ENCODE assay signal across 8 cellular contexts in genomic region chr2:106582431-106583143, GRCh38.
A peak's percentile ranks its signal among the peaks of the same experiment; 100 is the strongest.
DNase-seq lines count a peak whose midpoint lies in the region; ATAC-seq, FAIRE-seq and TF ChIP-seq lines count a peak whose summit lies in the region.

No MANE protein-coding gene starts in this region.

- peak; percentile 90 for TF ChIP-seq CTCF in CD14-positive monocyte (IDR thresholded peaks at IDR 0.05)

- intact Hi-C loops in CD14-positive monocyte (cut with micrococcal nuclease): loop anchor here (5.0 to 10.0 kb wide), 2 partner anchors 475 to 1208 kb away; no protein-coding TSS in a partner anchor

- peaks cover 15 to 36% (median 29%) of the 10 kb centered on the region in 3 donors for H3K27me3 Mint-ChIP-seq in CD14-positive monocyte (ENCODE audit: low read depth in 3 of 3)

- H3K9me3 Mint-ChIP-seq in CD14-positive monocyte: peaks cover 0 to 11% (median 5%) of the 10 kb centered on the region in 7 donors

- peak overlapping the region in 3 of 7 donors; percentile 36 to 78 (median 37) for H3K27ac Mint-ChIP-seq in CD14-positive monocyte

- peak; percentile 59 for ATAC-seq in GM19328 (IDR thresholded peaks at IDR 0.05; ENCODE audit: unreplicated experiment)
- peak; percentile 51 for ATAC-seq in HG03469 (IDR thresholded peaks at IDR 0.05; ENCODE audit: unreplicated experiment)

- DNase-seq in CD14-positive monocyte (ENCODE audit: low spot score) (peak; percentile 55), NCI-H774 (lab: John Stamatoyannopoulos, UW) (peak; percentile 76), middle frontal gyrus (ENCODE audit: extremely low spot score, low spot score) (peak; percentile 75)
- DNase-seq in activated CD8-positive, alpha-beta memory T cell treated with anti-CD3 and anti-CD28 coated beads for 24 hours: peak; percentile 82
- DNase-seq in stimulated activated CD8-positive, alpha-beta memory T cell treated with anti-CD3 and anti-CD28 coated beads, Interleukin-4, amount 100 ng/mL, for 24 hours (ENCODE audit: low read depth): peak; percentile 45

- no peaks in the 10 kb centered on the region for H3K36me3 Mint-ChIP-seq in CD14-positive monocyte

- peaks cover 19% of the 10 kb centered on the region for H3K4me1 Mint-ChIP-seq in CD14-positive monocyte

- FAIRE-seq in endometrium (lab: Jason Lieb, UNC): peak; percentile 84

- peak overlapping the region; percentile 84 to 96 for H3K4me3 Mint-ChIP-seq in CD14-positive monocyte

Comparison
In these comparisons a context has a peak if more than half of its experiments do, and no peak if none do; other contexts are left out.
1. Peak in every context shown above with its lines: DNase-seq and ATAC-seq.